ENCODE assay signal across 23 cellular contexts in genomic region chr5:74064911-74065310, GRCh38.
"Had no signal": no experiment of that assay in that cellular context is flagged by ENCODE, and none has a peak within 500 bp of the region (broad histone marks: within the 10 kb centered on the region; RNA-seq: fewer than 3 reads in every experiment).

No MANE protein-coding gene starts in this region.

- H3K4me1 ChIP-seq: Peyer's patch had no signal

- H3K4me3 Mint-ChIP-seq: IgD-negative memory B cell had no signal

- H3K9me3 ChIP-seq: Peyer's patch, SK-N-SH had no signal

- H3K9ac ChIP-seq: KMS-11, SK-N-SH had no signal

- H3K27ac Mint-ChIP-seq: IgD-negative memory B cell had no signal

- ATAC-seq: K562, Right ventricle myocardium inferior had no signal

- H3K36me3 Mint-ChIP-seq: IgD-negative memory B cell had no signal

- H3K27ac ChIP-seq: HL-60, KMS-11, Peyer's patch had no signal

- H3K4me1 Mint-ChIP-seq: IgD-negative memory B cell had no signal

- H3K4me3 ChIP-seq: K562, Peyer's patch had no signal

- DNase-seq: Kasumi-1, MM.1S, NCI-H1092 treated with DMSO at 0.1 percent for 48 hours, NCI-H1436, NCI-H187, NCI-H2029, NCI-H2081 treated with DMSO at 0.1 percent for 48 hours, NCI-H2171, NCI-H446, NCI-H510A, NCI-H524 treated with DMSO at 0.1 percent for 48 hours, NCI-H69, NCI-H774, Peyer's patch, SIG-M5, SK-N-SH, SW 1271, T-helper 1 cell had no signal

- H3K36me3 ChIP-seq: Peyer's patch had no signal

- H3K9me2 ChIP-seq: SK-N-SH had no signal

- H3K27me3 ChIP-seq: Peyer's patch had no signal

- H3K4me2 ChIP-seq: KMS-11, SK-N-SH had no signal
